In the genomic region with DNA sequence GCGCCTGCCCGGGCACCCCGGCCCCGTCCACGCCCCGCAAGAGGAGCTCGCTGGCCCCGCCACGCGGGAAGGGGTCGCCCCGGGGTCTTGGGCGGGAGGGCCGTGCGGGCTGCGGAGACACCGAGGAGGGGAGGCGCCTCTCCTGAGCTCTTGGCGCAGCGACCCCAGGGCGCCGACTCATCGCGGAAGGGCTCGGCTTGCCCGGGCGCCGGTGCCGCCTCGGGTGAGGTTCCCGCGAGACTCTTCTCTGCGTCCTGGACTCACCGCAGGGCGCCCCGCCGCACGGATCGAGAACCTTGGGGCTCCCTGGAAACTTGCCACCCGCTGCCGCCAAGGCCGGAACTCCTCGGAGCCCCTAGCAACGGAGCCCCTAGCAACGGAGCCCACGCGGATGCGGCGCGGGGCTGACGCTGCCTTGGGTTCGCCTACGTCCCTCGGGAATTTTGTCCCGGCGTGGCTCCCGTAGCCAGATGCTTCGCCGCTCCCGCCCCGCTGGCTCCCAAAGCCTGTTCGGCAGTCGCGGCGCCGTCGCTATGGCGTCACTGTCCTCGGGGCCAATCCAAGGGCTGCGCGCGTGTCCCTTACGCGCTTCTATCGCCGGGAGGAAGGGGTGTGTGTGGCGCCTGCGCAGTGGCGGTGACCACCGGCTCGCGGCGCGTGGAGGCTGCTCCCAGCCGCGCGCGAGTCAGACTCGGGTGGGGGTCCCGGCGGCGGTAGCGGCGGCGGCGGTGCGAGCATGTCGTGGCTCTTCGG, we compare ENCODE assay signal across 8 cellular contexts. TPM values are rescaled to one million over a fixed set of nuclear protein-coding genes. Genes with fewer than 3 reads are reported as not detected.
DNase-seq lines count a peak whose midpoint lies in the region; ATAC-seq and TF ChIP-seq lines count a peak whose summit lies in the region.

A gene (plus strand): TSS at position 630 of the 753 bp plus-strand sequence. CDS start 107 bp downstream, at position 737.

- H3F3A ChIP-seq in PC-9 (ENCODE audit: insufficient read depth, low read depth), result peaks cover 4% of the 10 kb centered on the region; the same call in 1 of the 2 replicates

- intact Hi-C loops in PC-9 (cut with micrococcal nuclease; ENCODE audit: unreplicated experiment), result loop anchor here (5.0 kb wide), 1 partner anchor 396 kb away; no protein-coding TSS in a partner anchor

- H3K27me3 ChIP-seq in PC-9 (ENCODE audit: insufficient read depth, low read depth), result no peaks in the 10 kb centered on the region

- peaks cover 6% of the 10 kb centered on the region for H3K4me1 ChIP-seq in PC-9 (replicated peaks; ENCODE audit: insufficient read depth)

- POLR2A ChIA-PET in PC-9 (lab: Charles Lee; ENCODE audit: unreplicated experiment), result interaction anchor here (0.7 kb wide), 1 partner anchor 14 kb away, joined by 4 read pairs; no protein-coding TSS in a partner anchor

- peak within 1 kb of the TSS; percentile 76 for H3K27ac ChIP-seq in PC-9
- H3K27ac ChIP-seq in epithelial cell of prostate, result peak within 1 kb of the TSS; percentile 86

- H3K4me2 ChIP-seq in PC-9, result peak within 1 kb of the TSS; percentile 85

- no TSS peak for BruUV-seq in PC-9 (replicated peaks; lab: Mats Ljungman, UMichigan)

- TF ChIP-seq CTCF in PC-9 (conservative IDR thresholded peaks at IDR 0.05), result no peak

- H3K9me3 ChIP-seq in PC-9 (ENCODE audit: insufficient read depth, low read depth), result no peaks in the 10 kb centered on the region

- in situ Hi-C loops in KBM-7 (cut with MboI; ENCODE audit: low pct_unique_long_range_greater_than_20kb, low sequenced_read_pairs), result no loop called here

- CTCF ChIA-PET in PC-9 (lab: Charles Lee), result interaction anchor here (0.6 kb wide), 1 partner anchor 221 kb away, joined by 4 read pairs; no protein-coding TSS in a partner anchor

- H3K79me2 ChIP-seq in PC-9 (ENCODE audit: low read depth), result peaks cover 34% of the 10 kb centered on the region

- no peaks in the 10 kb centered on the region for H4K20me1 ChIP-seq in PC-9 (ENCODE audit: insufficient read depth)

- DNase-seq in DMS53 treated with DMSO at 0.1 percent for 48 hours (lab: John Stamatoyannopoulos, UW; ENCODE audit: unreplicated experiment) (peak; percentile 94), KBM-7 (peak; percentile 96), PC-9 (peak; percentile 89 to 96), activated T-cell treated with anti-CD3 and anti-CD28 coated beads for 48 hours (ENCODE audit: low read depth) (peak; percentile 96), epithelial cell of prostate (ENCODE audit: low read depth, low spot score) (peak; percentile 88), mucosa of gallbladder (ENCODE audit: low spot score) (peak; percentile 99)
- DNase-seq in stimulated activated CD8-positive, alpha-beta memory T cell treated with anti-CD3 and anti-CD28 coated beads, Interleukin-4, amount 100 ng/mL, for 24 hours (ENCODE audit: low read depth), result peak; percentile 96

- H3K9me2 ChIP-seq in PC-9 (ENCODE audit: insufficient read depth), result no peaks in the 10 kb centered on the region

- peak; percentile 81 for ATAC-seq in GM21723 (IDR thresholded peaks at IDR 0.05; ENCODE audit: unreplicated experiment)

- peak within 1 kb of the TSS; percentile 82 for H2AFZ ChIP-seq in PC-9

- H3K4me3 ChIP-seq in PC-9, result peak within 1 kb of the TSS; percentile 85

- H3K36me3 ChIP-seq in PC-9 (ENCODE audit: low read depth), result 0 out of 2 replicates have a peak, but pooled peaks cover 3% of the 10 kb centered on the region

RNA-seq across cellular contexts. Expression of the gene that starts here (rescaled TPM):
- total RNA-seq in PC-9 (2021) (36.6 and 43.6 TPM in 2 replicates), mucosa of gallbladder (27.9 TPM)

Comparison
In these comparisons a context has a peak if more than half of its experiments do, and no peak if none do; other contexts are left out.
1. Peak in every context shown above with its lines: DNase-seq, ATAC-seq, H3K4me3 ChIP-seq and H3K27ac ChIP-seq.